8 cellular contexts compared by ENCODE assay signal in genomic region chr19:11382898-11383705, GRCh38. TPM values are rescaled to one million over a fixed set of nuclear protein-coding genes. Genes with fewer than 3 reads are reported as not detected.
DNase-seq lines count a peak whose midpoint lies in the region; ATAC-seq, FAIRE-seq and TF ChIP-seq lines count a peak whose summit lies in the region.

No MANE protein-coding gene starts in this region.

- peak; percentile 26 for FAIRE-seq in HepG2 (lab: Jason Lieb, UNC)

- no peaks in the 10 kb centered on the region for H3K27me3 ChIP-seq in Caco-2 (replicated peaks; ENCODE audit: control insufficient read depth, insufficient read depth, low read length)
- H3K27me3 ChIP-seq in HepG2 (ENCODE audit: control insufficient read depth in 1 of 2, insufficient read depth in 2 of 2, low read length in 2 of 2), result no peaks in the 10 kb centered on the region

- peaks cover 12% of the 10 kb centered on the region for H3K36me3 Mint-ChIP-seq in Caco-2 (ENCODE audit: insufficient read depth, unreplicated experiment)
- H3K36me3 Mint-ChIP-seq in central memory CD8-positive, alpha-beta T cell (ENCODE audit: insufficient read depth), result peaks cover 18% of the 10 kb centered on the region

- no peaks in the 10 kb centered on the region for H3K27me3 Mint-ChIP-seq in Caco-2 (ENCODE audit: insufficient read depth, unreplicated experiment)
- H3K27me3 Mint-ChIP-seq in central memory CD8-positive, alpha-beta T cell, result peaks cover 9% of the 10 kb centered on the region

- TF ChIP-seq EP300 in Ishikawa (IDR thresholded peaks at IDR 0.05; ENCODE audit: borderline replicate concordance) (no peak), HepG2 (IDR thresholded peaks at IDR 0.05; ENCODE audit: low read depth in 2 of 2, low read length in 2 of 2) (no peak), HepG2 (CRISPR knock-in tag; IDR thresholded peaks at IDR 0.05; ENCODE audit: borderline replicate concordance) (no peak)

- 0 out of 2 replicates have a peak, but pooled peaks cover 4% of the 10 kb centered on the region for H3K4me1 ChIP-seq in Caco-2
- peaks cover 49% of the 10 kb centered on the region for H3K4me1 ChIP-seq in HepG2 (ENCODE audit: insufficient read depth, low read length)

- peak overlapping the region; percentile 98 for H3K27ac Mint-ChIP-seq in Caco-2 (ENCODE audit: unreplicated experiment)
- peak overlapping the region; percentile 10 for H3K27ac Mint-ChIP-seq in central memory CD8-positive, alpha-beta T cell (ENCODE audit: low read depth)

- DNase-seq in Caco-2 (peak; percentile 78 to 82), SW480 (ENCODE audit: low spot score) (peak; percentile 63), HepG2 (ENCODE audit: low spot score) (peak; percentile 70), NCI-H446 treated with DMSO at 0.1 percent for 48 hours (lab: John Stamatoyannopoulos, UW) (no peak)
- DNase-seq in central memory CD8-positive, alpha-beta T cell (ENCODE audit: low spot score in 2 of 2), result peak in 1 of 2 donors; percentile 37
- DNase-seq in stimulated activated naive CD8-positive, alpha-beta T cell treated with anti-CD3 and anti-CD28 coated beads, Interleukin-15, Interleukin-2, amounts not matched to agents 100 U/mL and 50 U/mL, for 24 hours, result peak; percentile 70

- H3K4me3 ChIP-seq in Caco-2 (ENCODE audit: low read depth, low read length) (peak overlapping the region; percentile 59), HepG2 (replicated peaks in 1 of 3; ENCODE audit: insufficient read depth in 1 of 3, low read depth in 2 of 3, low read length in 3 of 3) (peak overlapping the region; percentile 51 to 77 (median 65))

- BruUV-seq in Caco-2 (replicated peaks; lab: Mats Ljungman, UMichigan), result no TSS peak
- no TSS peak for BruUV-seq in HepG2 (replicated peaks; lab: Mats Ljungman, UMichigan)

- intact Hi-C loops in Caco-2 (cut with micrococcal nuclease; ENCODE audit: unreplicated experiment) (loop anchor here (5.0 kb wide), 1 partner anchor 34 kb away; the partner anchor contains the start of gene RGL3), HepG2 (cut with micrococcal nuclease; ENCODE audit: unreplicated experiment) (loop anchor here (5.0 kb wide), 1 partner anchor 39 kb away; no protein-coding TSS in a partner anchor)

- CTCF ChIA-PET in Caco-2 (lab: Charles Lee) (interaction anchor here (0.5 to 2.7 kb wide), 20 partner anchors 9 to 186 kb away, joined by 3 to 31 read pairs (median 6); partner anchors contain the start of genes ELOF1, ODAD3, PRKCSH and RGL3), HepG2 (lab: Yijun Ruan, JAX; ENCODE audit: low intra/inter-chr PET ratio, low total read pairs) (interaction anchor here (1.0 to 2.4 kb wide), 4 partner anchors 53 to 63 kb away, joined by 3 to 9 read pairs (median 4); partner anchors contain the start of genes ODAD3 and PRKCSH)

- TF ChIP-seq RAD21 in Ishikawa (IDR thresholded peaks at IDR 0.05; ENCODE audit: low read depth) (peak; percentile 51), HepG2 (CRISPR knock-in tag; IDR thresholded peaks at IDR 0.05) (peak; percentile 74)

- no peak for ATAC-seq in central memory CD8-positive, alpha-beta T cell (replicated peaks; ENCODE audit: extremely low read depth, poor library complexity, severe bottlenecking)
- ATAC-seq in HepG2 (peak; percentile 37), GM21526 (IDR thresholded peaks at IDR 0.05; ENCODE audit: low FRiP score, unreplicated experiment) (no peak)
- ATAC-seq in stimulated activated naive CD8-positive, alpha-beta T cell treated with anti-CD3 and anti-CD28 coated beads, Interleukin-15, Interleukin-2, amounts not matched to agents 100 U/mL and 50 U/mL, for 24 hours, result no peak

- H2AFZ ChIP-seq in HepG2 (ENCODE audit: low read length), result no peak overlapping the region

- H3K4me2 ChIP-seq in HepG2 (ENCODE audit: low read depth, low read length), result peak overlapping the region; percentile 91

- POLR2A ChIA-PET in Caco-2 (lab: Charles Lee) (interaction anchor here (0.5 to 2.3 kb wide), 9 partner anchors 8 to 442 kb away, joined by 3 to 19 read pairs (median 4); partner anchors contain the start of genes RGL3 and SWSAP1), HepG2 (lab: Yijun Ruan, JAX) (interaction anchor here (1.0 to 2.6 kb wide), 8 partner anchors 8 to 215 kb away, joined by 3 to 51 read pairs (median 5); partner anchors contain the start of genes CCDC159, ODAD3, PRKCSH and RGL3)

- peak overlapping the region; percentile 46 for H3K27ac ChIP-seq in HepG2 (ENCODE audit: extremely low read length, insufficient read depth, low read length)

- no peaks in the 10 kb centered on the region for H4K20me1 ChIP-seq in HepG2 (ENCODE audit: insufficient read depth, low read length)

- no peaks in the 10 kb centered on the region for H3K79me2 ChIP-seq in HepG2 (ENCODE audit: insufficient read depth, low read length)

- H3K9me3 Mint-ChIP-seq in Caco-2 (ENCODE audit: unreplicated experiment), result no peaks in the 10 kb centered on the region
- H3K9me3 Mint-ChIP-seq in central memory CD8-positive, alpha-beta T cell, result no peaks in the 10 kb centered on the region

- peak overlapping the region; percentile 34; the same call in 1 of the 2 replicates for H3K9ac ChIP-seq in HepG2 (ENCODE audit: insufficient read depth, low read depth, low read length)

- TF ChIP-seq CTCF in Caco-2 (IDR thresholded peaks at IDR 0.05; ENCODE audit: insufficient read depth in 1 of 2, low read depth in 1 of 2, low read length in 1 of 2, severe bottlenecking in 1 of 2, unreplicated experiment in 1 of 2) (peak; percentile 82 to 87), HepG2 (CRISPR knock-in tag; IDR thresholded peaks at IDR 0.05) (peak; percentile 95)

- no CpG with 5 or more reads among the region's 65 CpGs for WGBS in HepG2 (ENCODE audit: low lambda C conversion rate)

- H3K36me3 ChIP-seq in Caco-2 (ENCODE audit: control insufficient read depth, insufficient read depth, low read length) (no peaks in the 10 kb centered on the region), HepG2 (replicated peaks in 1 of 2; ENCODE audit: control insufficient read depth in 1 of 2, insufficient read depth in 2 of 2, low read length in 2 of 2) (no peaks in the 10 kb centered on the region)

- no peak for TF ChIP-seq POLR2A in HepG2 (IDR thresholded peaks at IDR 0.05; ENCODE audit: insufficient read depth in 1 of 2, low read depth in 2 of 2, low read length in 2 of 2)

- H3K4me1 Mint-ChIP-seq in Caco-2 (ENCODE audit: low read depth, unreplicated experiment), result no peaks in the 10 kb centered on the region
- peaks cover 31% of the 10 kb centered on the region for H3K4me1 Mint-ChIP-seq in central memory CD8-positive, alpha-beta T cell

- H3K9me3 ChIP-seq in Caco-2 (no peaks in the 10 kb centered on the region), HepG2 (ENCODE audit: low read length) (no peaks in the 10 kb centered on the region)

- in situ Hi-C loops in HepG2 (cut with HindIII; ENCODE audit: extremely low pct_ligation_motif_present, low pct_unique_long_range_greater_than_20kb), result loop anchor here (5.0 kb wide), 2 partner anchors 39 to 99 kb away; partner anchors contain the start of gene ELAVL3

- peak overlapping the region; percentile 95 for H3K4me3 Mint-ChIP-seq in Caco-2 (ENCODE audit: unreplicated experiment)
- peak overlapping the region; percentile 60 for H3K4me3 Mint-ChIP-seq in central memory CD8-positive, alpha-beta T cell

RNA-seq across cellular contexts. Expression of gene EPOR, which starts 1.0 kb away (rescaled TPM):
- 6.1 and 7.9 TPM in 2 replicates for total RNA-seq in Caco-2 (2022)
- 1.2 and 2.9 TPM in 2 replicates for total RNA-seq in HepG2 (2016; rRNA removed; fragmentation: Illumina TruSeq; extraction: Trizol)
- 0.61 and 0.88 TPM in 2 replicates for total RNA-seq in HepG2 (2016; cell fraction: cytosol; rRNA removed; fragmentation: Illumina TruSeq; extraction: Trizol; ENCODE audit: low read depth)
- 1.4 and 2.9 TPM in 2 replicates for total RNA-seq in HepG2 (2016; cell fraction: insoluble cytoplasmic fraction; rRNA removed; fragmentation: Illumina TruSeq; extraction: Trizol)
- 2.3 and 2.5 TPM in 2 replicates for total RNA-seq in HepG2 (2016; cell fraction: membrane; rRNA removed; fragmentation: Illumina TruSeq; extraction: Trizol)
- 2.5 and 3.1 TPM in 2 replicates for total RNA-seq in HepG2 (2016; cell fraction: nucleus; rRNA removed; fragmentation: Illumina TruSeq; extraction: Trizol)
- 5.3 and 7.0 TPM in 2 replicates for polyA plus RNA-seq in HepG2 (2011; rRNA removed)
- 3.4 and 5.3 TPM in 2 replicates for polyA plus RNA-seq in HepG2 (2011; cell fraction: cytosol; rRNA removed)
- polyA plus RNA-seq in HepG2 (2011; cell fraction: nucleus; rRNA removed), result 46.2 and 52.8 TPM in 2 replicates
- polyA plus RNA-seq in HepG2 (2012), result 3.2 and 4.2 TPM in 2 replicates
- polyA plus RNA-seq in HepG2 (2016; cell fraction: cytosol; fragmentation: Illumina TruSeq; extraction: Trizol; ENCODE audit: low read depth), result 1.4 and 1.7 TPM in 2 replicates
- 2.0 and 2.2 TPM in 2 replicates for polyA plus RNA-seq in HepG2 (2016; cell fraction: insoluble cytoplasmic fraction; fragmentation: Illumina TruSeq; extraction: Trizol; ENCODE audit: low read depth)
- 2.5 and 3.1 TPM in 2 replicates for polyA plus RNA-seq in HepG2 (2016; cell fraction: membrane; fragmentation: Illumina TruSeq; extraction: Trizol; ENCODE audit: low read depth)
- polyA plus RNA-seq in HepG2 (2016; cell fraction: nucleus; fragmentation: Illumina TruSeq; extraction: Trizol; ENCODE audit: insufficient read depth, low read depth), result 8.5 and 9.5 TPM in 2 replicates
- 5.8 and 9.7 TPM in 2 replicates for polyA minus RNA-seq in HepG2 (2011; rRNA and poly(A)+ RNA removed; ENCODE audit: low replicate concordance)
- 1.8 and 3.3 TPM in 2 replicates for polyA minus RNA-seq in HepG2 (2011; cell fraction: cytosol; rRNA and poly(A)+ RNA removed)
- 2.6 and 2.7 TPM in 2 replicates for polyA minus RNA-seq in HepG2 (2011; cell fraction: nucleus; rRNA and poly(A)+ RNA removed)

RNA-seq across cellular contexts. Expression of gene SWSAP1, which starts 8.6 kb away (rescaled TPM):
- total RNA-seq in Caco-2 (2022) (3.7 and 3.9 TPM in 2 replicates), HepG2 (2016; rRNA removed; fragmentation: Illumina TruSeq; extraction: Trizol) (3.1 and 3.3 TPM in 2 replicates)
- total RNA-seq in HepG2 (2016; cell fraction: cytosol; rRNA removed; fragmentation: Illumina TruSeq; extraction: Trizol; ENCODE audit: low read depth), result 0.81 and 1.5 TPM in 2 replicates
- 3.1 and 3.4 TPM in 2 replicates for total RNA-seq in HepG2 (2016; cell fraction: insoluble cytoplasmic fraction; rRNA removed; fragmentation: Illumina TruSeq; extraction: Trizol)
- total RNA-seq in HepG2 (2016; cell fraction: membrane; rRNA removed; fragmentation: Illumina TruSeq; extraction: Trizol), result 1.9 and 2.2 TPM in 2 replicates
- total RNA-seq in HepG2 (2016; cell fraction: nucleus; rRNA removed; fragmentation: Illumina TruSeq; extraction: Trizol), result 1.3 and 2.3 TPM in 2 replicates
- polyA plus RNA-seq in HepG2 (2011; rRNA removed), result 2.7 and 3.9 TPM in 2 replicates
- polyA plus RNA-seq in HepG2 (2011; cell fraction: cytosol; rRNA removed), result 2.3 and 3.3 TPM in 2 replicates
- 4.9 and 5.4 TPM in 2 replicates for polyA plus RNA-seq in HepG2 (2011; cell fraction: nucleus; rRNA removed)
- 1.5 and 1.6 TPM in 2 replicates for polyA plus RNA-seq in HepG2 (2012)
- 0.61 and 0.65 TPM in 2 replicates for polyA plus RNA-seq in HepG2 (2016; cell fraction: cytosol; fragmentation: Illumina TruSeq; extraction: Trizol; ENCODE audit: low read depth)
- 3.9 and 4.4 TPM in 2 replicates for polyA plus RNA-seq in HepG2 (2016; cell fraction: insoluble cytoplasmic fraction; fragmentation: Illumina TruSeq; extraction: Trizol; ENCODE audit: low read depth)
- polyA plus RNA-seq in HepG2 (2016; cell fraction: membrane; fragmentation: Illumina TruSeq; extraction: Trizol; ENCODE audit: low read depth), result 1.2 and 1.6 TPM in 2 replicates
- polyA plus RNA-seq in HepG2 (2016; cell fraction: nucleus; fragmentation: Illumina TruSeq; extraction: Trizol; ENCODE audit: insufficient read depth, low read depth), result 2.9 and 3.2 TPM in 2 replicates
- polyA minus RNA-seq in HepG2 (2011; rRNA and poly(A)+ RNA removed; ENCODE audit: low replicate concordance), result 1.3 and 2.7 TPM in 2 replicates
- polyA minus RNA-seq in HepG2 (2011; cell fraction: cytosol; rRNA and poly(A)+ RNA removed), result 0.79 and 0.97 TPM in 2 replicates
- 1.8 and 2.7 TPM in 2 replicates for polyA minus RNA-seq in HepG2 (2011; cell fraction: nucleus; rRNA and poly(A)+ RNA removed)

RNA-seq across cellular contexts. Expression of gene PLPPR2, which starts 27.9 kb away (rescaled TPM):
- 5.6 and 7.4 TPM in 2 replicates for total RNA-seq in Caco-2 (2022)
- total RNA-seq in HepG2 (2016; rRNA removed; fragmentation: Illumina TruSeq; extraction: Trizol), result 0.77 and 1.5 TPM in 2 replicates
- 1.2 and 1.3 TPM in 2 replicates for total RNA-seq in HepG2 (2016; cell fraction: cytosol; rRNA removed; fragmentation: Illumina TruSeq; extraction: Trizol; ENCODE audit: low read depth)
- 0.70 and 1.3 TPM in 2 replicates for total RNA-seq in HepG2 (2016; cell fraction: insoluble cytoplasmic fraction; rRNA removed; fragmentation: Illumina TruSeq; extraction: Trizol)
- 1.9 and 3.1 TPM in 2 replicates for total RNA-seq in HepG2 (2016; cell fraction: membrane; rRNA removed; fragmentation: Illumina TruSeq; extraction: Trizol)
- total RNA-seq in HepG2 (2016; cell fraction: nucleus; rRNA removed; fragmentation: Illumina TruSeq; extraction: Trizol), result 1.1 and 1.8 TPM in 2 replicates
- polyA plus RNA-seq in HepG2 (2011; rRNA removed), result 2.1 and 4.2 TPM in 2 replicates
- 1.9 and 2.5 TPM in 2 replicates for polyA plus RNA-seq in HepG2 (2011; cell fraction: cytosol; rRNA removed)
- polyA plus RNA-seq in HepG2 (2011; cell fraction: nucleus; rRNA removed), result 17.0 and 17.4 TPM in 2 replicates
- 3.2 and 4.3 TPM in 2 replicates for polyA plus RNA-seq in HepG2 (2012)
- 2.2 and 3.3 TPM in 2 replicates for polyA plus RNA-seq in HepG2 (2016; cell fraction: cytosol; fragmentation: Illumina TruSeq; extraction: Trizol; ENCODE audit: low read depth)
- polyA plus RNA-seq in HepG2 (2016; cell fraction: insoluble cytoplasmic fraction; fragmentation: Illumina TruSeq; extraction: Trizol; ENCODE audit: low read depth), result 1.3 and 2.2 TPM in 2 replicates
- 4.4 and 5.3 TPM in 2 replicates for polyA plus RNA-seq in HepG2 (2016; cell fraction: membrane; fragmentation: Illumina TruSeq; extraction: Trizol; ENCODE audit: low read depth)
- 3.3 and 4.8 TPM in 2 replicates for polyA plus RNA-seq in HepG2 (2016; cell fraction: nucleus; fragmentation: Illumina TruSeq; extraction: Trizol; ENCODE audit: insufficient read depth, low read depth)
- 7.2 and 7.3 TPM in 2 replicates for polyA minus RNA-seq in HepG2 (2011; rRNA and poly(A)+ RNA removed; ENCODE audit: low replicate concordance)
- polyA minus RNA-seq in HepG2 (2011; cell fraction: cytosol; rRNA and poly(A)+ RNA removed), result 1.3 and 2.5 TPM in 2 replicates
- 2.8 and 4.7 TPM in 2 replicates for polyA minus RNA-seq in HepG2 (2011; cell fraction: nucleus; rRNA and poly(A)+ RNA removed)

RNA-seq across cellular contexts. Expression of gene RGL3, which starts 36.0 kb away (rescaled TPM):
- 53.1 and 58.8 TPM in 2 replicates for total RNA-seq in Caco-2 (2022)
- total RNA-seq in HepG2 (2016; rRNA removed; fragmentation: Illumina TruSeq; extraction: Trizol), result 1.2 and 4.2 TPM in 2 replicates
- total RNA-seq in HepG2 (2016; cell fraction: cytosol; rRNA removed; fragmentation: Illumina TruSeq; extraction: Trizol; ENCODE audit: low read depth), result 2.5 and 4.2 TPM in 2 replicates
- total RNA-seq in HepG2 (2016; cell fraction: insoluble cytoplasmic fraction; rRNA removed; fragmentation: Illumina TruSeq; extraction: Trizol), result 0.24 and 4.3 TPM in 2 replicates
- 0.80 and 2.7 TPM in 2 replicates for total RNA-seq in HepG2 (2016; cell fraction: membrane; rRNA removed; fragmentation: Illumina TruSeq; extraction: Trizol)
- total RNA-seq in HepG2 (2016; cell fraction: nucleus; rRNA removed; fragmentation: Illumina TruSeq; extraction: Trizol), result 5.7 and 8.1 TPM in 2 replicates
- 7.6 and 8.4 TPM in 2 replicates for polyA plus RNA-seq in HepG2 (2011; rRNA removed)
- 0.79 and 1.9 TPM in 2 replicates for polyA plus RNA-seq in HepG2 (2011; cell fraction: cytosol; rRNA removed)
- 95.2 and 108 TPM in 2 replicates for polyA plus RNA-seq in HepG2 (2011; cell fraction: nucleus; rRNA removed)
- polyA plus RNA-seq in HepG2 (2012), result 9.4 TPM in 2 replicates
- polyA plus RNA-seq in HepG2 (2016; cell fraction: cytosol; fragmentation: Illumina TruSeq; extraction: Trizol; ENCODE audit: low read depth), result 0.75 and 0.92 TPM in 2 replicates
- 1.5 and 2.8 TPM in 2 replicates for polyA plus RNA-seq in HepG2 (2016; cell fraction: insoluble cytoplasmic fraction; fragmentation: Illumina TruSeq; extraction: Trizol; ENCODE audit: low read depth)
- 0.85 and 1.4 TPM in 2 replicates for polyA plus RNA-seq in HepG2 (2016; cell fraction: membrane; fragmentation: Illumina TruSeq; extraction: Trizol; ENCODE audit: low read depth)
- polyA plus RNA-seq in HepG2 (2016; cell fraction: nucleus; fragmentation: Illumina TruSeq; extraction: Trizol; ENCODE audit: insufficient read depth, low read depth), result 38.5 and 40.9 TPM in 2 replicates
- 7.1 and 16.7 TPM in 2 replicates for polyA minus RNA-seq in HepG2 (2011; rRNA and poly(A)+ RNA removed; ENCODE audit: low replicate concordance)
- polyA minus RNA-seq in HepG2 (2011; cell fraction: cytosol; rRNA and poly(A)+ RNA removed), result 3.9 and 4.1 TPM in 2 replicates
- polyA minus RNA-seq in HepG2 (2011; cell fraction: nucleus; rRNA and poly(A)+ RNA removed), result 14.0 and 15.7 TPM in 2 replicates

RNA-seq across cellular contexts. Expression of gene CCDC159, which starts 36.8 kb away (rescaled TPM):
- 11.7 and 13.9 TPM in 2 replicates for total RNA-seq in Caco-2 (2022)
- total RNA-seq in HepG2 (2016; rRNA removed; fragmentation: Illumina TruSeq; extraction: Trizol), result 1.2 and 1.7 TPM in 2 replicates
- total RNA-seq in HepG2 (2016; cell fraction: cytosol; rRNA removed; fragmentation: Illumina TruSeq; extraction: Trizol; ENCODE audit: low read depth), result 0.81 and 0.88 TPM in 2 replicates
- total RNA-seq in HepG2 (2016; cell fraction: insoluble cytoplasmic fraction; rRNA removed; fragmentation: Illumina TruSeq; extraction: Trizol), result 0.82 and 1.3 TPM in 2 replicates
- total RNA-seq in HepG2 (2016; cell fraction: membrane; rRNA removed; fragmentation: Illumina TruSeq; extraction: Trizol), result 1.4 and 1.9 TPM in 2 replicates
- total RNA-seq in HepG2 (2016; cell fraction: nucleus; rRNA removed; fragmentation: Illumina TruSeq; extraction: Trizol), result 2.7 and 4.7 TPM in 2 replicates
- 6.3 and 9.1 TPM in 2 replicates for polyA plus RNA-seq in HepG2 (2011; rRNA removed)
- 2.8 and 3.3 TPM in 2 replicates for polyA plus RNA-seq in HepG2 (2011; cell fraction: cytosol; rRNA removed)
- 44.4 and 50.4 TPM in 2 replicates for polyA plus RNA-seq in HepG2 (2011; cell fraction: nucleus; rRNA removed)
- 4.5 and 6.5 TPM in 2 replicates for polyA plus RNA-seq in HepG2 (2012)
- 1.7 and 2.1 TPM in 2 replicates for polyA plus RNA-seq in HepG2 (2016; cell fraction: cytosol; fragmentation: Illumina TruSeq; extraction: Trizol; ENCODE audit: low read depth)
- polyA plus RNA-seq in HepG2 (2016; cell fraction: insoluble cytoplasmic fraction; fragmentation: Illumina TruSeq; extraction: Trizol; ENCODE audit: low read depth), result 2.2 TPM in 2 replicates
- 1.5 and 2.1 TPM in 2 replicates for polyA plus RNA-seq in HepG2 (2016; cell fraction: membrane; fragmentation: Illumina TruSeq; extraction: Trizol; ENCODE audit: low read depth)
- 8.6 and 11.0 TPM in 2 replicates for polyA plus RNA-seq in HepG2 (2016; cell fraction: nucleus; fragmentation: Illumina TruSeq; extraction: Trizol; ENCODE audit: insufficient read depth, low read depth)
- 2.6 and 3.3 TPM in 2 replicates for polyA minus RNA-seq in HepG2 (2011; rRNA and poly(A)+ RNA removed; ENCODE audit: low replicate concordance)
- 0.97 TPM in 1 of 2 replicates, not detected in the other for polyA minus RNA-seq in HepG2 (2011; cell fraction: cytosol; rRNA and poly(A)+ RNA removed)
- polyA minus RNA-seq in HepG2 (2011; cell fraction: nucleus; rRNA and poly(A)+ RNA removed), result 7.0 and 7.8 TPM in 2 replicates
